In the genomic region with DNA sequence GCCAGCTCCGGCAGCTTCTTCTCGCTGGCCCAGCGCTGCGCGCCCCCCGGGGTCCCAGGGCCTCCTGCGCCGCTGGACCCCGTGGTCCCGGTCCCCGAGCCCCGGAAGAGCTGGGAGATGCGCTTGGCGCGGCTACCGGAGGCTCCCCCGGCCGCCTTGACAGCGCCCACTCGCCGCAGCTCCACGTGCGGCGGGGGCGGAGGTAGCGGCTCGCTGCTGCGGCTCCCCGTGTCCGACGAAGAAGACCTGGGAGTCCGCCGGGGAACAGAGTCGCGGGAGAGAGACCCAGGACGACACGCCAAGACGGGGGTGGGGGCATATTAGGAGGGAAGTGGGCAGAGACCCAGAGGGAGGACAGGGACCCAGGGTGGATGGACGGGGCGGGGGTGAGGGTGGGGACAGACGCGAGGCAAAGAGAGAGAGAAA, we compare ENCODE assay signal across 10 cellular contexts. TPM values are rescaled to one million over a fixed set of nuclear protein-coding genes. Genes with fewer than 3 reads are reported as not detected.
DNase-seq lines count a peak whose midpoint lies in the region; ATAC-seq and TF ChIP-seq lines count a peak whose summit lies in the region.
"Had no signal": no experiment of that assay in that cellular context is flagged by ENCODE, and none has a peak within 500 bp of the region (broad histone marks: within the 10 kb centered on the region; RNA-seq: fewer than 3 reads in every experiment).

No MANE protein-coding gene starts in this region.

- no peak for TF ChIP-seq CTCF in DOHH2 (IDR thresholded peaks at IDR 0.05; ENCODE audit: low read depth, low read length, poor library complexity, severe bottlenecking)
- TF ChIP-seq CTCF in Peyer's patch (IDR thresholded peaks at IDR 0.05), result no peak
- no peak for TF ChIP-seq CTCF in esophagus squamous epithelium (IDR thresholded peaks at IDR 0.05)
- TF ChIP-seq CTCF in prostate gland (IDR thresholded peaks at IDR 0.05), result no peak

- DNase-seq in Peyer's patch (no peak), esophagus squamous epithelium (lab: John Stamatoyannopoulos, UW) (no peak), prostate gland (ENCODE audit: low spot score) (no peak), D341Med (ENCODE audit: low spot score) (no peak)
- DNase-seq in activated CD8-positive, alpha-beta memory T cell treated with anti-CD3 and anti-CD28 coated beads, Interleukin-2, amount 50 U/mL, for 48 hours, result no peak

- intact Hi-C loops in esophagus squamous epithelium (cut with DNase I) (no loop called here), prostate gland (cut with DNase I) (loop anchor here (10.0 kb wide), 1 partner anchor 65 kb away; a partner anchor contains a TSS)

- TF ChIP-seq POLR2A in Peyer's patch (IDR thresholded peaks at IDR 0.05) (no peak), esophagus squamous epithelium (IDR thresholded peaks at IDR 0.05) (no peak), prostate gland (IDR thresholded peaks at IDR 0.05) (no peak)

- H3K4me1 ChIP-seq in DOHH2 (ENCODE audit: control insufficient read depth, low read length) (peaks cover 22% of the 10 kb centered on the region), Peyer's patch (peaks cover 4 to 30% (median 8%) of the 10 kb centered on the region in 4 donors), esophagus squamous epithelium (peaks cover 22 to 59% (median 31%) of the 10 kb centered on the region in 3 donors), prostate gland (replicated peaks) (peaks cover 7% of the 10 kb centered on the region)

- no peaks in the 10 kb centered on the region for H3K9me2 ChIP-seq in DOHH2 (replicated peaks; ENCODE audit: control insufficient read depth, low read length)

- H3F3A ChIP-seq in DOHH2 (ENCODE audit: control insufficient read depth, insufficient read depth), result peaks cover 3% of the 10 kb centered on the region; the same call in 1 of the 2 replicates

- H3K27ac ChIP-seq in DOHH2 (ENCODE audit: low read depth, low read length) (no peak overlapping the region), Peyer's patch (peak overlapping the region in 3 of 4 donors; percentile 52 to 77 (median 73)), esophagus squamous epithelium (peak overlapping the region; percentile 78 to 87 (median 82)), prostate gland (peak overlapping the region; percentile 61 to 71)

- H3K4me3 ChIP-seq in DOHH2 (ENCODE audit: low read length) (no peak overlapping the region), Peyer's patch (peak overlapping the region; percentile 41 to 70 (median 60)), esophagus squamous epithelium (peak overlapping the region; percentile 45 to 78 (median 58)), prostate gland (peak overlapping the region; percentile 38 to 40)

- WGBS in esophagus squamous epithelium, 2 donors, result 6 to 14% methylated on average over 4 to 7 of the region's 42 CpGs
- 2% methylated on average over 22 of the region's 42 CpGs for WGBS in prostate gland

- no peak for ATAC-seq in HG03196 (IDR thresholded peaks at IDR 0.05; ENCODE audit: unreplicated experiment)
- ATAC-seq in GM19463 (IDR thresholded peaks at IDR 0.05; ENCODE audit: unreplicated experiment), result no peak

- no peaks in the 10 kb centered on the region for H3K36me3 ChIP-seq in DOHH2 (ENCODE audit: control insufficient read depth, low read length)
- H3K36me3 ChIP-seq in Peyer's patch, result no peaks in the 10 kb centered on the region
- no peaks in the 10 kb centered on the region for H3K36me3 ChIP-seq in esophagus squamous epithelium
- no peaks in the 10 kb centered on the region for H3K36me3 ChIP-seq in prostate gland

- H3K27me3 ChIP-seq in DOHH2 (ENCODE audit: control insufficient read depth, low read length), result 0 out of 2 replicates have a peak, but pooled peaks cover 6% of the 10 kb centered on the region
- no peaks in the 10 kb centered on the region for H3K27me3 ChIP-seq in Peyer's patch
- no peaks in the 10 kb centered on the region for H3K27me3 ChIP-seq in esophagus squamous epithelium
- H3K27me3 ChIP-seq in prostate gland (replicated peaks; ENCODE audit: insufficient read depth), result no peaks in the 10 kb centered on the region

- no peaks in the 10 kb centered on the region for H4K20me1 ChIP-seq in DOHH2 (ENCODE audit: control insufficient read depth, insufficient read depth, low read depth, low read length)

- peak overlapping the region; percentile 55; the same call in 1 of the 2 replicates for H3K4me2 ChIP-seq in DOHH2 (ENCODE audit: low read length)

- H3K79me2 ChIP-seq in DOHH2 (ENCODE audit: control insufficient read depth, low read length), result no peaks in the 10 kb centered on the region

- H3K9me3 ChIP-seq in DOHH2 (ENCODE audit: control insufficient read depth, insufficient read depth, low read length), result no peaks in the 10 kb centered on the region
- H3K9me3 ChIP-seq in Peyer's patch, result no peaks in the 10 kb centered on the region
- no peaks in the 10 kb centered on the region for H3K9me3 ChIP-seq in esophagus squamous epithelium
- H3K9me3 ChIP-seq in prostate gland, result no peaks in the 10 kb centered on the region

RNA-seq across cellular contexts. Expression of a gene that starts 1.0 kb away (rescaled TPM):
- total RNA-seq in Peyer's patch (1 to 10 TPM; 1.8 to 6.6 (median 3.4) TPM), esophagus squamous epithelium (1 to 10 TPM; 4.0 to 9.6 (median 6.5) TPM), prostate gland (10 to 100 TPM in 1 of 2 donors, 1 to 10 TPM in 1; 9.1 to 16.2 TPM)

RNA-seq across cellular contexts. Expression of a gene that starts 7.3 kb away (rescaled TPM):
- total RNA-seq in Peyer's patch, result not detected
- 10 to 100 TPM in 1 of 4 donors, 1 to 10 TPM in 2, not detected in 1; 2.3 to 56.0 (median 5.0) TPM for total RNA-seq in esophagus squamous epithelium
- total RNA-seq in prostate gland, result 1 to 10 TPM in 1 of 2 donors, not detected in 1; 6.4 TPM

RNA-seq across cellular contexts. Expression of a gene that starts 13.0 kb away (rescaled TPM):
- total RNA-seq in Peyer's patch, result 1 to 10 TPM in 1 of 4 donors, under 1 TPM in 3; 0.38 to 1.2 (median 0.68) TPM
- total RNA-seq in esophagus squamous epithelium, result 1 to 10 TPM; 3.4 to 6.3 (median 4.8) TPM
- total RNA-seq in prostate gland, result 1 to 10 TPM; 2.1 to 4.1 TPM

RNA-seq across cellular contexts. Expression of a gene that starts 15.9 kb away (rescaled TPM):
- not detected for total RNA-seq in Peyer's patch
- not detected for total RNA-seq in esophagus squamous epithelium
- total RNA-seq in prostate gland, result not detected
- total RNA-seq: mucosa of gallbladder, subcutaneous adipose tissue had no signal

RNA-seq across cellular contexts. Expression of a gene that starts 19.9 kb away (rescaled TPM):
- 1 to 10 TPM in 1 of 4 donors, under 1 TPM in 1, not detected in 2; 0.70 to 1.1 TPM for total RNA-seq in Peyer's patch
- total RNA-seq in esophagus squamous epithelium, result 1 to 10 TPM in 1 of 4 donors, under 1 TPM in 1, not detected in 2; 0.57 to 2.0 TPM
- total RNA-seq in prostate gland, result 10 to 100 TPM in 1 of 2 donors, 1 to 10 TPM in 1; 2.6 to 13.9 TPM
